ENCODE assay signal across 13 cellular contexts in genomic region chr17:39014044-39014794, GRCh38. TPM values are rescaled to one million over a fixed set of nuclear protein-coding genes. Genes with fewer than 3 reads are reported as not detected.
DNase-seq lines count a peak whose midpoint lies in the region; ATAC-seq, FAIRE-seq and TF ChIP-seq lines count a peak whose summit lies in the region.
"Had no signal": no experiment of that assay in that cellular context is flagged by ENCODE, and none has a peak within 500 bp of the region (broad histone marks: within the 10 kb centered on the region; RNA-seq: fewer than 3 reads in every experiment).

No MANE protein-coding gene starts in this region.

- H3K4me1 Mint-ChIP-seq in immature natural killer cell: no peaks in the 10 kb centered on the region

- in situ Hi-C loops in K562 (cut with MboI): no loop called here

- H3K9ac ChIP-seq in K562 (ENCODE audit: insufficient read depth in 1 of 2, low read depth in 2 of 2, low read length in 2 of 2): peak overlapping the region; percentile 35 to 59; a peak in 3 of 4 replicates
- H3K9ac ChIP-seq: parathyroid adenoma had no signal

- H4K20me1 ChIP-seq in K562 (replicated peaks; ENCODE audit: control insufficient read depth, insufficient read depth, low read length): no peaks in the 10 kb centered on the region

- peak; percentile 90 for FAIRE-seq in K562 (lab: Jason Lieb, UNC)

- H3K27me3 ChIP-seq in AG04450 (ENCODE audit: control insufficient read depth, insufficient read depth, low read length) (peaks cover 7% of the 10 kb centered on the region), K562 (ENCODE audit: control insufficient read depth in 2 of 2, insufficient read depth in 2 of 2, low read length in 2 of 2) (no peaks in the 10 kb centered on the region)

- ATAC-seq in K562 (peak; percentile 79), HG02981 (IDR thresholded peaks at IDR 0.05; ENCODE audit: unreplicated experiment) (no peak)
- ATAC-seq: activated CD8-positive, alpha-beta memory T cell treated with anti-CD3 and anti-CD28 coated beads, Interleukin-2, amount 10 ng/mL, durations not matched to agents 7 days and 5 days had no signal

- intact Hi-C loops in K562 (cut with micrococcal nuclease): no loop called here

- H3K9me3 Mint-ChIP-seq in immature natural killer cell: no peaks in the 10 kb centered on the region

- peaks cover 23 to 46% of the 10 kb centered on the region in 2 experiments for H3K4me1 ChIP-seq in K562 (replicated peaks in 1 of 2; ENCODE audit: control insufficient read depth in 2 of 2, insufficient read depth in 2 of 2, low read length in 2 of 2)
- peaks cover 23% of the 10 kb centered on the region for H3K4me1 ChIP-seq in mesodermal cell (ENCODE audit: control insufficient read depth, insufficient read depth, low read length, poor library complexity, severe bottlenecking)
- H3K4me1 ChIP-seq: parathyroid adenoma had no signal

- H3K9me1 ChIP-seq in K562 (ENCODE audit: control insufficient read depth, insufficient read depth, low read length): peaks cover 2% of the 10 kb centered on the region

- H3K27ac Mint-ChIP-seq in immature natural killer cell: no peak overlapping the region
- H3K27ac Mint-ChIP-seq: activated CD8-positive, alpha-beta memory T cell treated with anti-CD3 and anti-CD28 coated beads, Interleukin-2, amount 10 ng/mL, durations not matched to agents 7 days and 5 days had no signal

- no peak overlapping the region for H3K4me3 ChIP-seq in AG04450 (ENCODE audit: low read depth, low read length)
- no peak overlapping the region for H3K4me3 ChIP-seq in K562
- no peak overlapping the region for H3K4me3 ChIP-seq in mesodermal cell (ENCODE audit: extremely low read depth, insufficient read depth, low read length, poor library complexity, severe bottlenecking)

- POLR2A ChIA-PET in AG04450 (lab: Yijun Ruan, JAX) (interaction anchor here (0.5 kb wide), 1 partner anchor 1126 kb away, joined by 3 read pairs; the partner anchor contains the start of gene CASC3), K562 (lab: Yijun Ruan, JAX) (interaction anchor here (0.6 to 2.7 kb wide), 10 partner anchors 11 to 326 kb away, joined by 3 to 11 read pairs (median 4); partner anchors contain the start of gene RPL23)

- H3K4me2 ChIP-seq in K562 (ENCODE audit: insufficient read depth, low read length): peak overlapping the region; percentile 42

- BruUV-seq in K562 (replicated peaks; lab: Mats Ljungman, UMichigan): TSS peak; percentile 46

- no peak overlapping the region for H3K4me3 Mint-ChIP-seq in immature natural killer cell
- H3K4me3 Mint-ChIP-seq: activated CD8-positive, alpha-beta memory T cell treated with anti-CD3 and anti-CD28 coated beads, Interleukin-2, amount 10 ng/mL, durations not matched to agents 7 days and 5 days had no signal

- H3K9me3 ChIP-seq in AG04450 (ENCODE audit: control insufficient read depth, insufficient read depth, low read length) (no peaks in the 10 kb centered on the region; the same call in 1 of the 2 replicates), K562 (replicated peaks; ENCODE audit: control insufficient read depth, insufficient read depth, low read depth, low read length) (no peaks in the 10 kb centered on the region), mesodermal cell (ENCODE audit: control insufficient read depth, low read length) (no peaks in the 10 kb centered on the region)

- DNase-seq in AG04450 (ENCODE audit: low read depth, low spot score): peak; percentile 21
- DNase-seq in HK-2 (ENCODE audit: unreplicated experiment): peak; percentile 19
- DNase-seq in K562 (ENCODE audit: extremely low read depth in 1 of 4, low spot score in 3 of 4): peak; percentile 32 to 83 (median 42)
- no peak for DNase-seq in activated CD4-positive, alpha-beta T cell treated with anti-CD3 and anti-CD28 coated beads for 1 hour
- DNase-seq in stimulated activated CD4-positive, alpha-beta T cell treated with anti-CD3 and anti-CD28 coated beads, Interleukin-4, amount 100 ng/mL, for 1 hour: no peak
- no peak for DNase-seq in immature natural killer cell
- DNase-seq: activated CD8-positive, alpha-beta memory T cell treated with anti-CD3 and anti-CD28 coated beads, Interleukin-2, amount 10 ng/mL, durations not matched to agents 7 days and 5 days; COR-L47 had no signal

- no peaks in the 10 kb centered on the region for H3K79me2 ChIP-seq in K562 (ENCODE audit: control insufficient read depth, insufficient read depth, low read length)
- H3K79me2 ChIP-seq: parathyroid adenoma had no signal

- peaks cover 0 to 3% (median 0%) of the 10 kb centered on the region in 3 donors for H3K27me3 Mint-ChIP-seq in immature natural killer cell (ENCODE audit: low read depth in 3 of 3)
- H3K27me3 Mint-ChIP-seq: activated CD8-positive, alpha-beta memory T cell treated with anti-CD3 and anti-CD28 coated beads, Interleukin-2, amount 10 ng/mL, durations not matched to agents 7 days and 5 days had no signal

- CTCF ChIA-PET in AG04450 (lab: Charles Lee): interaction anchor here (0.9 to 2.7 kb wide), 2 partner anchors 32 to 139 kb away, joined by 3 to 8 read pairs; no protein-coding TSS in a partner anchor
- CTCF ChIA-PET in K562 (lab: Yijun Ruan, JAX; ENCODE audit: low intra/inter-chr PET ratio): no interaction called here

- peak overlapping the region; percentile 91 for H2AFZ ChIP-seq in K562 (ENCODE audit: low read depth, low read length)
- H2AFZ ChIP-seq: parathyroid adenoma had no signal

- no peak; a peak in 1 of 4 replicates for TF ChIP-seq RAD21 in K562 (CRISPR knock-in tag; conservative IDR thresholded peaks at IDR 0.05 in 1 of 2, IDR thresholded peaks at IDR 0.05 in 1 of 2)

- peak; percentile 56; the same call in 1 of the 2 replicates for TF ChIP-seq EP300 in K562 (IDR thresholded peaks at IDR 0.05; ENCODE audit: low read length)

- TF ChIP-seq POLR2A in K562 (conservative IDR thresholded peaks at IDR 0.05): no peak

- H3K36me3 ChIP-seq in K562 (ENCODE audit: control insufficient read depth, insufficient read depth, low read length) (no peaks in the 10 kb centered on the region), mesodermal cell (ENCODE audit: control insufficient read depth, insufficient read depth, low read length) (no peaks in the 10 kb centered on the region)

- 44% methylated on average over 4 of the region's 4 CpGs for WGBS in K562 (ENCODE audit: insufficient coverage, low coverage, missing lambda C conversion rate)
- 90% methylated on average over 2 of the region's 4 CpGs; no CpG with 5 or more reads in 1 of the 2 experiments for WGBS in mesodermal cell (ENCODE audit: insufficient coverage in 2 of 2), 2 experiments

- H3K36me3 Mint-ChIP-seq in immature natural killer cell: no peaks in the 10 kb centered on the region
- H3K36me3 Mint-ChIP-seq: activated CD8-positive, alpha-beta memory T cell treated with anti-CD3 and anti-CD28 coated beads, Interleukin-2, amount 10 ng/mL, durations not matched to agents 7 days and 5 days had no signal

- no peak for TF ChIP-seq CTCF in AG04450 (IDR thresholded peaks at IDR 0.05; ENCODE audit: low read depth, low read length)
- no peak for TF ChIP-seq CTCF in K562 (IDR thresholded peaks at IDR 0.05 in 2 of 3, conservative IDR thresholded peaks at IDR 0.05 in 1 of 3; ENCODE audit: insufficient read depth in 2 of 3, low read depth in 1 of 3, low read length in 3 of 3)

- no peak overlapping the region for H3K27ac ChIP-seq in AG04450 (ENCODE audit: low read depth, low read length)
- peak overlapping the region; percentile 86 for H3K27ac ChIP-seq in K562 (ENCODE audit: extremely low read depth, low read depth, low read length)
- peak overlapping the region; percentile 59 for H3K27ac ChIP-seq in mesodermal cell (ENCODE audit: low read depth, low read length, severe bottlenecking)
- H3K27ac ChIP-seq: parathyroid adenoma had no signal

TF ChIP-seq in K562, 482 proteins besides CTCF, POLR2A, EP300 and RAD21 (continues in another document):
- TF ChIP-seq NFXL1 (CRISPR knock-in tag; IDR thresholded peaks at IDR 0.05): peak; percentile 98
- peak; percentile 84 for TF ChIP-seq RNF219 (CRISPR knock-in tag; IDR thresholded peaks at IDR 0.05)
- TF ChIP-seq ZNF133 (CRISPR knock-in tag; IDR thresholded peaks at IDR 0.05): peak; percentile 95
- no peak for TF ChIP-seq HNRNPL (IDR thresholded peaks at IDR 0.05; ENCODE audit: low read depth, low read length)

RNA-seq across cellular contexts. Expression of gene FBXO47, which starts 47.0 kb away (rescaled TPM):
- not detected in 2 replicates for polyA plus RNA-seq in AG04450 (2011; rRNA removed)
- polyA minus RNA-seq in AG04450 (2011; rRNA and poly(A)+ RNA removed): not detected in 2 replicates
- total RNA-seq in K562 (2011; cell fraction: chromatin; rRNA removed; ENCODE audit: low replicate concordance): not detected in 2 replicates
- not detected in 2 replicates for total RNA-seq in K562 (2011; cell fraction: nucleolus; rRNA removed)
- not detected in 2 replicates for total RNA-seq in K562 (2011; cell fraction: nucleoplasm; rRNA removed)
- not detected in 2 replicates for total RNA-seq in K562 (2014; rRNA removed)
- total RNA-seq in K562 (2014; rRNA removed; fragmentation: Illumina TruSeq; extraction: Trizol): not detected in 2 replicates
- not detected in 2 replicates for total RNA-seq in K562 (2015; rRNA removed; fragmentation: Illumina TruSeq; extraction: Trizol)
- not detected in 2 replicates for total RNA-seq in K562 (2021)
- polyA plus RNA-seq in K562 (2011; rRNA removed): not detected in 2 replicates
- polyA plus RNA-seq in K562 (2011; cell fraction: cytosol; rRNA removed): not detected in 2 replicates
- polyA plus RNA-seq in K562 (2011; cell fraction: nucleus; rRNA removed): not detected in 2 replicates
- not detected in 2 replicates for polyA plus RNA-seq in K562 (2012)
- polyA plus RNA-seq in K562 (2014; fragmentation: Illumina TruSeq; extraction: Trizol): not detected in 2 replicates
- polyA plus RNA-seq in K562 (2014; fragmentation: Nextera tagmentation; extraction: Ambion mirVana): not detected
- not detected in 2 replicates for polyA plus RNA-seq in K562 (2014; rRNA removed)
- not detected in 2 replicates for polyA minus RNA-seq in K562 (2011; rRNA and poly(A)+ RNA removed)
- not detected in 2 replicates for polyA minus RNA-seq in K562 (2011; cell fraction: cytosol; rRNA and poly(A)+ RNA removed)
- not detected in 2 replicates for polyA minus RNA-seq in K562 (2011; cell fraction: nucleus; rRNA and poly(A)+ RNA removed)
- polyA plus RNA-seq in mesodermal cell (2013, experiment 1 of 2): not detected
- not detected for polyA plus RNA-seq in mesodermal cell (2013, experiment 2 of 2)
- not detected for polyA plus RNA-seq in immature natural killer cell
- total RNA-seq: HT-29; T-helper 1 cell treated with Interleukin-12 subunit alpha and Interleukin-12 subunit beta and Interleukin-4 antibody, amounts not matched to agents 30 ng/mL and 1 ng/mL, for 36 hours had no signal

Comparison
In these comparisons a context has a peak if more than half of its experiments do, and no peak if none do; other contexts are left out.
1. DNase-seq: peak in AG04450 (single experiment), HK-2 (single experiment) and K562 (4 of 4); none in activated CD4-positive, alpha-beta T cell treated with anti-CD3 and anti-CD28 coated beads for 1 hour (single experiment), stimulated activated CD4-positive, alpha-beta T cell treated with anti-CD3 and anti-CD28 coated beads, Interleukin-4, amount 100 ng/mL, for 1 hour (single experiment) and immature natural killer cell (0 of 3).